1 cellular context compared by ENCODE assay signal in the genomic region with DNA sequence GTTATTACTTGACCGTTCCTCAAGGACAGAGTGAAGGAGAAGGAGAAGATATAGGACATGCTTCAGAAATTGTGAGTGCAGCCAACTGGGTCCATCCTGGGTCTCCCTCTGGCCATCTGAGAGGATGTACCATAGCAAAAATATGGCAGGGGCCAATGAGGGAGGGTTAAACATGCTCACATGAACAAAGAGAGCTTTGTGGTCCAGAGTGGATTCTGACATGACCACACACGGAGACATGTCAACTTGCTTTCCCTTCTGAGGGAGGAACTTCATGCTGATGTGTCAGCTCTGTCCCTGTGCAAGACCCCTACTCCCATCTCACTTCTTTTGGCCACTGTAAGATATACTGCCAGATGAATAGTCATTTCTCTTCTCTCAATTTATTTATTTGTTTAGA.
TF ChIP-seq lines count a peak whose summit lies in the region.

No MANE protein-coding gene starts in this region.

TF ChIP-seq in H1, 55 proteins besides CTCF, POLR2A, EP300 and RAD21 (continued from another document):
- TF ChIP-seq TCF12 (IDR thresholded peaks at IDR 0.05; ENCODE audit: low read depth, low read length) (no peak), CBX5 (IDR thresholded peaks at IDR 0.05; ENCODE audit: low read depth, low read length) (no peak), RXRA (IDR thresholded peaks at IDR 0.05; ENCODE audit: insufficient read depth, low read depth, low read length) (no peak), TAF7 (optimal IDR thresholded peaks at IDR 0.05; ENCODE audit: borderline replicate concordance, low read depth, low read length) (no peak), SP2 (IDR thresholded peaks at IDR 0.05; ENCODE audit: low read length) (no peak), SIX5 (IDR thresholded peaks at IDR 0.05; ENCODE audit: low read depth, low read length) (no peak), BCL11A (IDR thresholded peaks at IDR 0.05; ENCODE audit: low read depth in 2 of 2, low read length in 2 of 2) (no peak), SIRT6 (IDR thresholded peaks at IDR 0.05; ENCODE audit: low read length) (no peak), SRF (IDR thresholded peaks at IDR 0.05; ENCODE audit: low read depth, low read length) (no peak), GABPA (IDR thresholded peaks at IDR 0.05; ENCODE audit: borderline replicate concordance, insufficient read depth, low read length) (no peak), CREB1 (IDR thresholded peaks at IDR 0.05) (no peak)
- TF ChIP-seq, protein P1, sequence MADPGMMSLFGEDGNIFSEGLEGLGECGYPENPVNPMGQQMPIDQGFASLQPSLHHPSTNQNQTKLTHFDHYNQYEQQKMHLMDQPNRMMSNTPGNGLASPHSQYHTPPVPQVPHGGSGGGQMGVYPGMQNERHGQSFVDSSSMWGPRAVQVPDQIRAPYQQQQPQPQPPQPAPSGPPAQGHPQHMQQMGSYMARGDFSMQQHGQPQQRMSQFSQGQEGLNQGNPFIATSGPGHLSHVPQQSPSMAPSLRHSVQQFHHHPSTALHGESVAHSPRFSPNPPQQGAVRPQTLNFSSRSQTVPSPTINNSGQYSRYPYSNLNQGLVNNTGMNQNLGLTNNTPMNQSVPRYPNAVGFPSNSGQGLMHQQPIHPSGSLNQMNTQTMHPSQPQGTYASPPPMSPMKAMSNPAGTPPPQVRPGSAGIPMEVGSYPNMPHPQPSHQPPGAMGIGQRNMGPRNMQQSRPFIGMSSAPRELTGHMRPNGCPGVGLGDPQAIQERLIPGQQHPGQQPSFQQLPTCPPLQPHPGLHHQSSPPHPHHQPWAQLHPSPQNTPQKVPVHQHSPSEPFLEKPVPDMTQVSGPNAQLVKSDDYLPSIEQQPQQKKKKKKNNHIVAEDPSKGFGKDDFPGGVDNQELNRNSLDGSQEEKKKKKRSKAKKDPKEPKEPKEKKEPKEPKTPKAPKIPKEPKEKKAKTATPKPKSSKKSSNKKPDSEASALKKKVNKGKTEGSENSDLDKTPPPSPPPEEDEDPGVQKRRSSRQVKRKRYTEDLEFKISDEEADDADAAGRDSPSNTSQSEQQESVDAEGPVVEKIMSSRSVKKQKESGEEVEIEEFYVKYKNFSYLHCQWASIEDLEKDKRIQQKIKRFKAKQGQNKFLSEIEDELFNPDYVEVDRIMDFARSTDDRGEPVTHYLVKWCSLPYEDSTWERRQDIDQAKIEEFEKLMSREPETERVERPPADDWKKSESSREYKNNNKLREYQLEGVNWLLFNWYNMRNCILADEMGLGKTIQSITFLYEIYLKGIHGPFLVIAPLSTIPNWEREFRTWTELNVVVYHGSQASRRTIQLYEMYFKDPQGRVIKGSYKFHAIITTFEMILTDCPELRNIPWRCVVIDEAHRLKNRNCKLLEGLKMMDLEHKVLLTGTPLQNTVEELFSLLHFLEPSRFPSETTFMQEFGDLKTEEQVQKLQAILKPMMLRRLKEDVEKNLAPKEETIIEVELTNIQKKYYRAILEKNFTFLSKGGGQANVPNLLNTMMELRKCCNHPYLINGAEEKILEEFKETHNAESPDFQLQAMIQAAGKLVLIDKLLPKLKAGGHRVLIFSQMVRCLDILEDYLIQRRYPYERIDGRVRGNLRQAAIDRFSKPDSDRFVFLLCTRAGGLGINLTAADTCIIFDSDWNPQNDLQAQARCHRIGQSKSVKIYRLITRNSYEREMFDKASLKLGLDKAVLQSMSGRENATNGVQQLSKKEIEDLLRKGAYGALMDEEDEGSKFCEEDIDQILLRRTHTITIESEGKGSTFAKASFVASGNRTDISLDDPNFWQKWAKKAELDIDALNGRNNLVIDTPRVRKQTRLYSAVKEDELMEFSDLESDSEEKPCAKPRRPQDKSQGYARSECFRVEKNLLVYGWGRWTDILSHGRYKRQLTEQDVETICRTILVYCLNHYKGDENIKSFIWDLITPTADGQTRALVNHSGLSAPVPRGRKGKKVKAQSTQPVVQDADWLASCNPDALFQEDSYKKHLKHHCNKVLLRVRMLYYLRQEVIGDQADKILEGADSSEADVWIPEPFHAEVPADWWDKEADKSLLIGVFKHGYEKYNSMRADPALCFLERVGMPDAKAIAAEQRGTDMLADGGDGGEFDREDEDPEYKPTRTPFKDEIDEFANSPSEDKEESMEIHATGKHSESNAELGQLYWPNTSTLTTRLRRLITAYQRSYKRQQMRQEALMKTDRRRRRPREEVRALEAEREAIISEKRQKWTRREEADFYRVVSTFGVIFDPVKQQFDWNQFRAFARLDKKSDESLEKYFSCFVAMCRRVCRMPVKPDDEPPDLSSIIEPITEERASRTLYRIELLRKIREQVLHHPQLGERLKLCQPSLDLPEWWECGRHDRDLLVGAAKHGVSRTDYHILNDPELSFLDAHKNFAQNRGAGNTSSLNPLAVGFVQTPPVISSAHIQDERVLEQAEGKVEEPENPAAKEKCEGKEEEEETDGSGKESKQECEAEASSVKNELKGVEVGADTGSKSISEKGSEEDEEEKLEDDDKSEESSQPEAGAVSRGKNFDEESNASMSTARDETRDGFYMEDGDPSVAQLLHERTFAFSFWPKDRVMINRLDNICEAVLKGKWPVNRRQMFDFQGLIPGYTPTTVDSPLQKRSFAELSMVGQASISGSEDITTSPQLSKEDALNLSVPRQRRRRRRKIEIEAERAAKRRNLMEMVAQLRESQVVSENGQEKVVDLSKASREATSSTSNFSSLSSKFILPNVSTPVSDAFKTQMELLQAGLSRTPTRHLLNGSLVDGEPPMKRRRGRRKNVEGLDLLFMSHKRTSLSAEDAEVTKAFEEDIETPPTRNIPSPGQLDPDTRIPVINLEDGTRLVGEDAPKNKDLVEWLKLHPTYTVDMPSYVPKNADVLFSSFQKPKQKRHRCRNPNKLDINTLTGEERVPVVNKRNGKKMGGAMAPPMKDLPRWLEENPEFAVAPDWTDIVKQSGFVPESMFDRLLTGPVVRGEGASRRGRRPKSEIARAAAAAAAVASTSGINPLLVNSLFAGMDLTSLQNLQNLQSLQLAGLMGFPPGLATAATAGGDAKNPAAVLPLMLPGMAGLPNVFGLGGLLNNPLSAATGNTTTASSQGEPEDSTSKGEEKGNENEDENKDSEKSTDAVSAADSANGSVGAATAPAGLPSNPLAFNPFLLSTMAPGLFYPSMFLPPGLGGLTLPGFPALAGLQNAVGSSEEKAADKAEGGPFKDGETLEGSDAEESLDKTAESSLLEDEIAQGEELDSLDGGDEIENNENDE (IDR thresholded peaks at IDR 0.05; ENCODE audit: insufficient replicate concordance, low read length), result no peak
